In genomic region chr4:1770791-1771231, GRCh38 we compare ENCODE assay signal across 16 cellular contexts. TPM values are rescaled to one million over a fixed set of nuclear protein-coding genes. Genes with fewer than 3 reads are reported as not detected.
DNase-seq lines count a peak whose midpoint lies in the region; ATAC-seq, FAIRE-seq and TF ChIP-seq lines count a peak whose summit lies in the region.
"Had no signal": no experiment of that assay in that cellular context is flagged by ENCODE, and none has a peak within 500 bp of the region (broad histone marks: within the 10 kb centered on the region; RNA-seq: fewer than 3 reads in every experiment).

No MANE protein-coding gene starts in this region.

- H3K36me3 ChIP-seq in NT2/D1 (ENCODE audit: insufficient read depth, insufficient read length, low read length) = no peaks in the 10 kb centered on the region
- H3K36me3 ChIP-seq in neural progenitor cell = no peaks in the 10 kb centered on the region

- H3K9me3 ChIP-seq in NT2/D1 (ENCODE audit: insufficient read depth, low read length) = no peaks in the 10 kb centered on the region
- H3K9me3 ChIP-seq in neural progenitor cell (ENCODE audit: low read depth) = no peaks in the 10 kb centered on the region

- peak; percentile 60 for DNase-seq in GM12891 (ENCODE audit: insufficient read length, low spot score)
- no peak for DNase-seq in NT2/D1 (ENCODE audit: low read depth, low spot score)
- no peak for DNase-seq in neural progenitor cell (ENCODE audit: low spot score)
- no peak for DNase-seq in inferior parietal cortex (ENCODE audit: extremely low spot score)
- no peak for DNase-seq in omental fat pad (ENCODE audit: low spot score)
- DNase-seq: CD4-positive, alpha-beta memory T cell; NCI-H1694 treated with DMSO at 0.1 percent for 48 hours; NCI-H2081 treated with DMSO at 0.1 percent for 48 hours; NCI-H446 treated with DMSO at 0.1 percent for 48 hours; NCI-H526 treated with DMSO at 0.1 percent for 48 hours; Right ventricle myocardium superior had no signal

- H2AFZ ChIP-seq in neural progenitor cell (replicated peaks) = no peak overlapping the region
- H2AFZ ChIP-seq: GM23338 had no signal

- H3K4me1 Mint-ChIP-seq in neural progenitor cell = peaks cover 29% of the 10 kb centered on the region
- H3K4me1 Mint-ChIP-seq in stimulated activated memory B cell treated with anti-CD40 and anti-IgM and Interleukin-4, amounts not matched to agents 10 μg/mL and 1 μg/mL and 100 μg/mL, for 72 hours = peaks cover 22% of the 10 kb centered on the region

- no peak for FAIRE-seq in GM12891 (lab: Jason Lieb, UNC)
- FAIRE-seq: GM18507 had no signal

- no peak overlapping the region for H3K4me3 Mint-ChIP-seq in neural progenitor cell
- H3K4me3 Mint-ChIP-seq in stimulated activated memory B cell treated with anti-CD40 and anti-IgM and Interleukin-4, amounts not matched to agents 10 μg/mL and 1 μg/mL and 100 μg/mL, for 72 hours = no peak overlapping the region
- H3K4me3 Mint-ChIP-seq: CD4-positive, alpha-beta memory T cell; GM23338; IgD-negative memory B cell had no signal

- H3K27me3 Mint-ChIP-seq in neural progenitor cell (ENCODE audit: insufficient read depth, low read depth) = peaks cover 9% of the 10 kb centered on the region
- peaks cover 65% of the 10 kb centered on the region for H3K27me3 Mint-ChIP-seq in stimulated activated memory B cell treated with anti-CD40 and anti-IgM and Interleukin-4, amounts not matched to agents 10 μg/mL and 1 μg/mL and 100 μg/mL, for 72 hours

- H3K4me1 ChIP-seq in NT2/D1 (ENCODE audit: insufficient read depth, insufficient read length) = peaks cover 54% of the 10 kb centered on the region
- peaks cover 64% of the 10 kb centered on the region for H3K4me1 ChIP-seq in neural progenitor cell

- peaks cover 24% of the 10 kb centered on the region for H3F3A ChIP-seq in neural progenitor cell (ENCODE audit: low read depth)

- H3K4me2 ChIP-seq in neural progenitor cell = peak overlapping the region; percentile 51
- H3K4me2 ChIP-seq: GM23338 had no signal

- peaks cover 48% of the 10 kb centered on the region for H4K20me1 ChIP-seq in neural progenitor cell (ENCODE audit: low read depth)

- ATAC-seq in HG02885 (IDR thresholded peaks at IDR 0.05; ENCODE audit: poor library complexity, unreplicated experiment) (peak; percentile 3), omental fat pad (ENCODE audit: low FRiP score) (no peak)
- ATAC-seq in stimulated activated memory B cell treated with anti-CD40 and anti-IgM and Interleukin-4, amounts not matched to agents 10 μg/mL and 1 μg/mL and 100 μg/mL, for 72 hours = no peak

- no peaks in the 10 kb centered on the region for H3K36me3 Mint-ChIP-seq in neural progenitor cell
- no peaks in the 10 kb centered on the region for H3K36me3 Mint-ChIP-seq in stimulated activated memory B cell treated with anti-CD40 and anti-IgM and Interleukin-4, amounts not matched to agents 10 μg/mL and 1 μg/mL and 100 μg/mL, for 72 hours
- H3K36me3 Mint-ChIP-seq: CD4-positive, alpha-beta memory T cell; IgD-negative memory B cell had no signal

- no peaks in the 10 kb centered on the region for H3K27me3 ChIP-seq in NT2/D1 (ENCODE audit: insufficient read depth, insufficient read length)
- H3K27me3 ChIP-seq in neural progenitor cell = peaks cover 22% of the 10 kb centered on the region

- H3K79me2 ChIP-seq in neural progenitor cell (ENCODE audit: low read depth) = no peaks in the 10 kb centered on the region

- H3K27ac ChIP-seq in neural progenitor cell = no peak overlapping the region

- H3K27ac Mint-ChIP-seq in neural progenitor cell = no peak overlapping the region
- H3K27ac Mint-ChIP-seq in stimulated activated memory B cell treated with anti-CD40 and anti-IgM and Interleukin-4, amounts not matched to agents 10 μg/mL and 1 μg/mL and 100 μg/mL, for 72 hours = no peak overlapping the region
- H3K27ac Mint-ChIP-seq: CD4-positive, alpha-beta memory T cell; GM23338; IgD-negative memory B cell had no signal

- H3K9me3 Mint-ChIP-seq in neural progenitor cell = no peaks in the 10 kb centered on the region
- H3K9me3 Mint-ChIP-seq in stimulated activated memory B cell treated with anti-CD40 and anti-IgM and Interleukin-4, amounts not matched to agents 10 μg/mL and 1 μg/mL and 100 μg/mL, for 72 hours = no peaks in the 10 kb centered on the region
- H3K9me3 Mint-ChIP-seq: CD4-positive, alpha-beta memory T cell; GM23338; IgD-negative memory B cell had no signal

- TF ChIP-seq CTCF in neural progenitor cell (IDR thresholded peaks at IDR 0.05) = no peak
- TF ChIP-seq CTCF in omental fat pad (IDR thresholded peaks at IDR 0.05) = no peak

- H3K4me3 ChIP-seq in NT2/D1 (ENCODE audit: insufficient read length, low read depth) = no peak overlapping the region
- H3K4me3 ChIP-seq in neural progenitor cell = no peak overlapping the region
- H3K4me3 ChIP-seq: GM23338 had no signal

- TF ChIP-seq POLR2A in GM12891 (IDR thresholded peaks at IDR 0.05; ENCODE audit: low read depth, low read length) = no peak

- H3K9ac ChIP-seq in NT2/D1 (ENCODE audit: insufficient read length, low read depth) = peak overlapping the region; percentile 54
- no peak overlapping the region for H3K9ac ChIP-seq in neural progenitor cell

TF ChIP-seq in GM12891, 5 proteins besides CTCF, POLR2A, EP300 and RAD21:
- TF ChIP-seq PAX5 (IDR thresholded peaks at IDR 0.05; ENCODE audit: insufficient read depth, low read length, severe bottlenecking) = no peak
- TF ChIP-seq POU2F2 (IDR thresholded peaks at IDR 0.05; ENCODE audit: low read depth, low read length) = no peak

RNA-seq across cellular contexts. Expression of gene FGFR3, which starts 22.3 kb away (rescaled TPM):
- 0.04 TPM for polyA plus RNA-seq in GM12891 (2012; ENCODE audit: low read depth, missing spikeins)
- total RNA-seq in neural progenitor cell (ENCODE audit: low replicate concordance) (4.8 and 17.0 TPM in 2 replicates), omental fat pad (1 to 10 TPM; 1.3 to 3.5 (median 2.6) TPM)
- polyA plus RNA-seq: CD4-positive, alpha-beta memory T cell had no signal

RNA-seq across cellular contexts. Expression of gene TACC3, which starts 49.5 kb away (rescaled TPM):
- 67.9 TPM for polyA plus RNA-seq in GM12891 (2012; ENCODE audit: low read depth, missing spikeins)
- total RNA-seq in neural progenitor cell (ENCODE audit: low replicate concordance) = 68.4 and 115 TPM in 2 replicates
- total RNA-seq in omental fat pad = 10 to 100 TPM in 2 of 4 donors, 1 to 10 TPM in 2; 6.0 to 25.7 (median 10.0) TPM

RNA-seq across cellular contexts. Expression of gene TMEM129, which starts 49.7 kb away (rescaled TPM):
- polyA plus RNA-seq in GM12891 (2012; ENCODE audit: low read depth, missing spikeins) = 10.3 TPM
- total RNA-seq in neural progenitor cell (ENCODE audit: low replicate concordance) (14.1 and 55.4 TPM in 2 replicates), omental fat pad (10 to 100 TPM; 31.9 to 59.0 (median 43.5) TPM)

RNA-seq across cellular contexts. Expression of gene SLBP, which starts 58.7 kb away (rescaled TPM):
- polyA plus RNA-seq in GM12891 (2012; ENCODE audit: low read depth, missing spikeins) = 58.6 TPM
- 54.9 and 119 TPM in 2 replicates for total RNA-seq in neural progenitor cell (ENCODE audit: low replicate concordance)
- 10 to 100 TPM; 33.3 to 58.4 (median 40.3) TPM for total RNA-seq in omental fat pad
